In genomic region chr7:6706666-6707407, GRCh38 we compare ENCODE assay signal across 8 cellular contexts. TPM values are rescaled to one million over a fixed set of nuclear protein-coding genes. Genes with fewer than 3 reads are reported as not detected.
DNase-seq lines count a peak whose midpoint lies in the region; ATAC-seq and TF ChIP-seq lines count a peak whose summit lies in the region.

ZNF12 (minus strand) TSS chr7:6706947; CDS start chr7:6705173, 1,774 bp downstream.

- ATAC-seq in GM19395 (IDR thresholded peaks at IDR 0.05; ENCODE audit: unreplicated experiment) = peak; percentile 91
- ATAC-seq in HG03558 (IDR thresholded peaks at IDR 0.05; ENCODE audit: extremely low read depth, unreplicated experiment) = peak; percentile 87
- peak; percentile 89 for ATAC-seq in left lobe of liver

- H3K4me3 Mint-ChIP-seq in CD14-positive monocyte = peak within 1 kb of the TSS; percentile 93 to 96

- peak within 1 kb of the TSS; percentile 64 to 89 (median 82) for H3K27ac Mint-ChIP-seq in CD14-positive monocyte

- H3K36me3 Mint-ChIP-seq in CD14-positive monocyte = peaks cover 27 to 31% of the 10 kb centered on the region in 2 donors

- peaks cover 7 to 12% (median 9%) of the 10 kb centered on the region in 3 donors for H3K27me3 Mint-ChIP-seq in CD14-positive monocyte (ENCODE audit: low read depth in 3 of 3)

- H3K9me3 Mint-ChIP-seq in CD14-positive monocyte = peaks cover 14 to 47% (median 33%) of the 10 kb centered on the region in 7 donors

- intact Hi-C loops in CD14-positive monocyte (cut with micrococcal nuclease) = loop anchor here (5.0 to 10.0 kb wide), 3 partner anchors 65 to 112 kb away; partner anchors contain the start of genes INTS15 (in 1 of the 2) and ZNF316 (in 1 of the 2)

- TF ChIP-seq CTCF in CD14-positive monocyte (IDR thresholded peaks at IDR 0.05) = no peak

- DNase-seq in CD14-positive monocyte (ENCODE audit: low spot score) (peak; percentile 95), NCI-H748 (lab: John Stamatoyannopoulos, UW; ENCODE audit: unreplicated experiment) (peak; percentile 94), cortex of kidney (lab: John Stamatoyannopoulos, UW) (peak; percentile 19), left lobe of liver (ENCODE audit: low spot score) (peak; percentile 98)
- DNase-seq in activated CD4-positive, alpha-beta T cell treated with anti-CD3 and anti-CD28 coated beads, Interleukin-2, amount 50 U/mL, for 1 hour = peak; percentile 93
- DNase-seq in stimulated activated CD4-positive, alpha-beta T cell treated with anti-CD3 and anti-CD28 coated beads, Interleukin-2, amount 100 ng/mL, for 24 hours = peak; percentile 97

- H3K4me1 Mint-ChIP-seq in CD14-positive monocyte = peaks cover 31% of the 10 kb centered on the region

RNA-seq across cellular contexts. Expression of gene ZNF12, which starts in this region (rescaled TPM):
- polyA plus RNA-seq in CD14-positive monocyte = 1 to 10 TPM; 5.7 to 8.1 TPM
- 12.8 TPM for total RNA-seq in left lobe of liver

Comparison
In these comparisons a context has a peak if more than half of its experiments do, and no peak if none do; other contexts are left out.
1. Peak in every context shown above with its lines: DNase-seq and ATAC-seq.
2. DNase-seq: peak in every context shown above with its lines; median percentile 98 in left lobe of liver; 97 in stimulated activated CD4-positive, alpha-beta T cell treated with anti-CD3 and anti-CD28 coated beads, Interleukin-2, amount 100 ng/mL, for 24 hours; 95 in CD14-positive monocyte; 94 in NCI-H748; 93 in activated CD4-positive, alpha-beta T cell treated with anti-CD3 and anti-CD28 coated beads, Interleukin-2, amount 50 U/mL, for 1 hour; 19 in cortex of kidney.